ENCODE assay signal across 8 cellular contexts in the genomic region with DNA sequence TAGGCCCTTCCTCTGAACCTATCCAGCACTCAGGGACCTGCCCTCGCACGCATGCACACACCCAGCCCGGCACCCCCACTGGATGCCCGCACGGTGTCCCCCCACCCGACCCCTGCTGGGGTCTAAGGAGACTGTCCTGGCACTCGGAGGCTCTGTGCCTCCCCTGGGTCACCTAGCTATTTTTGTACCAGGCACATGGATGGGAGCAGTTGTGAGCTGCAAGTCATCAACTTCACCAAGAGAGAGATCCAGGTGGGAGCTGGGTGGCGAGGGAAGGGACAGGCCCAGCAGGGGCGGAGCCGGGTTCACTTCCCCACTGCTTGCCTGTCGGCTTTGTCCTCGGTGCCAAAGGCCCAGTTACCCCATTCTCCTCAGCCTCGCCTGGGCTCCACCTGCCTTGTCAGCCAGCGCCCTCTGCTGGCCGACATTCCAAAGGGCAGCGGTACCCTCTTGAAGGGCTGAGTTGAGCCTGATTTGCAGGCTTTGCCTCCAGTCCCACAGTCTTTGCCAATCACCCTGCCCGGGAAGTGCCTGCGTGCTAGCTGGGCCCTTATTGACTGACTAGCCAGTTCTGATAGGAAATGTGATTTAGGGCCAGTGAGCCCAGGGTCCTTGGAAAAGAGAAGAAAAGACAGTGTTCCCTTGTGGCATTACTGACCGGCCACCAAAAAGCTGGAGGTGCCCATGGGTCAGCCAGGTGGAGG. TPM values are rescaled to one million over a fixed set of nuclear protein-coding genes. Genes with fewer than 3 reads are reported as not detected.
DNase-seq lines count a peak whose midpoint lies in the region; ATAC-seq and TF ChIP-seq lines count a peak whose summit lies in the region.

No MANE protein-coding gene starts in this region.

- ATAC-seq in CD4-positive, CD25-positive, alpha-beta regulatory T cell (ENCODE audit: low read depth in 2 of 2), result peak; percentile 93
- ATAC-seq in GM19397 (IDR thresholded peaks at IDR 0.05; ENCODE audit: unreplicated experiment) (peak; percentile 73), HG03460 (IDR thresholded peaks at IDR 0.05; ENCODE audit: unreplicated experiment) (peak; percentile 61)

- 36% methylated on average over 19 of the region's 19 CpGs for WGBS in liver

- H3K4me3 Mint-ChIP-seq in CD4-positive, CD25-positive, alpha-beta regulatory T cell, result no peak overlapping the region

- H3K4me1 Mint-ChIP-seq in CD4-positive, CD25-positive, alpha-beta regulatory T cell, result peaks cover 0 to 6% (median 0%) of the 10 kb centered on the region in 4 donors

- peaks cover 19% of the 10 kb centered on the region for H3K27me3 Mint-ChIP-seq in CD4-positive, CD25-positive, alpha-beta regulatory T cell

- TF ChIP-seq RAD21 in liver (IDR thresholded peaks at IDR 0.05), result peak; percentile 97 to 100

- no peaks in the 10 kb centered on the region for H3K27me3 ChIP-seq in CD4-positive, CD25-positive, alpha-beta regulatory T cell (ENCODE audit: control insufficient read depth, insufficient read depth, low read length)
- no peaks in the 10 kb centered on the region for H3K27me3 ChIP-seq in liver (ENCODE audit: control insufficient read depth in 4 of 4, insufficient read depth in 4 of 4, low read length in 3 of 4)

- TF ChIP-seq CTCF in choroid plexus epithelial cell (conservative IDR thresholded peaks at IDR 0.05; ENCODE audit: low read depth, low read length) (peak; percentile 98), liver (IDR thresholded peaks at IDR 0.05; ENCODE audit: low read depth, low read length, missing input control) (peak; percentile 98)

- H3K4me3 ChIP-seq in CD4-positive, CD25-positive, alpha-beta regulatory T cell (ENCODE audit: low read depth, low read length), result no peak overlapping the region
- H3K4me3 ChIP-seq in choroid plexus epithelial cell (ENCODE audit: low read depth, low read length) (no peak overlapping the region), liver (ENCODE audit: low read depth in 1 of 3, low read length in 3 of 3) (no peak overlapping the region)

- H3K9ac ChIP-seq in liver (ENCODE audit: low read depth in 1 of 2, low read length in 2 of 2), result no peak overlapping the region

- H3K27ac Mint-ChIP-seq in CD4-positive, CD25-positive, alpha-beta regulatory T cell, result no peak overlapping the region

- no peaks in the 10 kb centered on the region for H3K4me1 ChIP-seq in CD4-positive, CD25-positive, alpha-beta regulatory T cell (ENCODE audit: control insufficient read depth, insufficient read depth, low read length, poor library complexity, severe bottlenecking)
- peaks cover 0 to 2% (median 0%) of the 10 kb centered on the region in 4 donors for H3K4me1 ChIP-seq in liver (ENCODE audit: control insufficient read depth in 4 of 4, insufficient read depth in 4 of 4, low read length in 3 of 4)

- H3K27ac ChIP-seq in CD4-positive, CD25-positive, alpha-beta regulatory T cell (ENCODE audit: insufficient read depth, low read length, poor library complexity, severe bottlenecking), result no peak overlapping the region
- H3K27ac ChIP-seq in liver (ENCODE audit: low read depth in 1 of 2, low read length in 2 of 2), result no peak overlapping the region

- H3K9me3 ChIP-seq in CD4-positive, CD25-positive, alpha-beta regulatory T cell (ENCODE audit: control insufficient read depth in 2 of 2, low read length in 2 of 2), result no peaks in the 10 kb centered on the region
- H3K9me3 ChIP-seq in liver (ENCODE audit: control insufficient read depth in 4 of 4, low read length in 3 of 4), result no peaks in the 10 kb centered on the region

- no peaks in the 10 kb centered on the region for H3K36me3 ChIP-seq in CD4-positive, CD25-positive, alpha-beta regulatory T cell (ENCODE audit: control insufficient read depth, insufficient read depth, low read length)
- no peaks in the 10 kb centered on the region for H3K36me3 ChIP-seq in liver (ENCODE audit: control insufficient read depth in 4 of 4, insufficient read depth in 3 of 4, low read depth in 1 of 4, low read length in 3 of 4)

- DNase-seq in CD4-positive, CD25-positive, alpha-beta regulatory T cell, result peak; percentile 73 to 91 (median 80)
- DNase-seq in NCI-H524 treated with DMSO at 0.1 percent for 48 hours (lab: John Stamatoyannopoulos, UW) (peak; percentile 7), choroid plexus epithelial cell (ENCODE audit: low read depth) (peak; percentile 93)
- DNase-seq in activated CD4-positive, alpha-beta T cell treated with anti-CD3 and anti-CD28 coated beads for 4 hours, result peak; percentile 81 to 87
- DNase-seq in stimulated activated CD4-positive, alpha-beta T cell treated with anti-CD3 and anti-CD28 coated beads, TNF-alpha, amount 100 ng/mL, for 1 hour (ENCODE audit: low read depth in 3 of 3, low spot score in 1 of 3), result peak; percentile 53 to 82 (median 75)

- H3K9me3 Mint-ChIP-seq in CD4-positive, CD25-positive, alpha-beta regulatory T cell, result no peaks in the 10 kb centered on the region

- no peaks in the 10 kb centered on the region for H3K36me3 Mint-ChIP-seq in CD4-positive, CD25-positive, alpha-beta regulatory T cell

TF ChIP-seq in liver, 16 proteins besides CTCF, POLR2A, EP300 and RAD21:
- TF ChIP-seq HNF4A (conservative IDR thresholded peaks at IDR 0.05) (peak; percentile 43 to 62), EGR1 (IDR thresholded peaks at IDR 0.05; ENCODE audit: low read depth in 2 of 2) (peak in 1 of 2 donors; percentile 48), RXRA (IDR thresholded peaks at IDR 0.05) (peak; percentile 61 to 66), HNF4G (IDR thresholded peaks at IDR 0.05) (no peak)

RNA-seq across cellular contexts. Expression of a gene that starts 5.8 kb away (rescaled TPM):
- total RNA-seq in CD4-positive, CD25-positive, alpha-beta regulatory T cell, result not detected
- polyA plus RNA-seq in CD4-positive, CD25-positive, alpha-beta regulatory T cell, result not detected
- 1 to 10 TPM in 1 of 2 donors, not detected in 1; 1.2 TPM for total RNA-seq in liver
- polyA plus RNA-seq in liver, result not detected

RNA-seq across cellular contexts. Expression of a gene that starts 37.8 kb away (rescaled TPM):
- 3.4 TPM for total RNA-seq in CD4-positive, CD25-positive, alpha-beta regulatory T cell
- polyA plus RNA-seq in CD4-positive, CD25-positive, alpha-beta regulatory T cell, result 1 to 10 TPM in 1 of 4 donors, under 1 TPM in 3; 0.43 to 1.5 (median 0.76) TPM
- total RNA-seq in liver, result 10 to 100 TPM in 1 of 2 donors, not detected in 1; 15.9 TPM
- under 1 TPM; 0.19 to 0.91 TPM for polyA plus RNA-seq in liver

RNA-seq across cellular contexts. Expression of a gene that starts 57.7 kb away (rescaled TPM):
- 0.17 TPM for total RNA-seq in CD4-positive, CD25-positive, alpha-beta regulatory T cell
- polyA plus RNA-seq in CD4-positive, CD25-positive, alpha-beta regulatory T cell, result not detected
- under 1 TPM in 1 of 2 donors, not detected in 1; 0.05 TPM for total RNA-seq in liver
- polyA plus RNA-seq in liver, result not detected

Comparison
In these comparisons a context has a peak if more than half of its experiments do, and no peak if none do; other contexts are left out.
1. DNase-seq: peak in every context shown above with its lines; median percentile 93 in choroid plexus epithelial cell; 84 in activated CD4-positive, alpha-beta T cell treated with anti-CD3 and anti-CD28 coated beads for 4 hours; 80 in CD4-positive, CD25-positive, alpha-beta regulatory T cell; 75 in stimulated activated CD4-positive, alpha-beta T cell treated with anti-CD3 and anti-CD28 coated beads, TNF-alpha, amount 100 ng/mL, for 1 hour; 7 in NCI-H524 treated with DMSO at 0.1 percent for 48 hours.